In genomic region chr2:201680743-201681142, GRCh38 we compare ENCODE assay signal across 11 cellular contexts. TPM values are rescaled to one million over a fixed set of nuclear protein-coding genes. Genes with fewer than 3 reads are reported as not detected.
DNase-seq lines count a peak whose midpoint lies in the region; ATAC-seq, FAIRE-seq and TF ChIP-seq lines count a peak whose summit lies in the region.
"Had no signal": no experiment of that assay in that cellular context is flagged by ENCODE, and none has a peak within 500 bp of the region (broad histone marks: within the 10 kb centered on the region; RNA-seq: fewer than 3 reads in every experiment).

No MANE protein-coding gene starts in this region.

- ATAC-seq in activated CD8-positive, alpha-beta T cell treated with anti-CD3 and anti-CD28 coated beads for 36 hours, result no peak
- no peak for ATAC-seq in lower lobe of right lung
- ATAC-seq: T-cell had no signal

- POLR2A ChIA-PET in activated CD8-positive, alpha-beta T cell treated with anti-CD3 and anti-CD28 coated beads for 36 hours (lab: Charles Lee), result no interaction called here

- no peaks in the 10 kb centered on the region for H3K4me1 Mint-ChIP-seq in activated CD8-positive, alpha-beta T cell treated with anti-CD3 and anti-CD28 coated beads for 36 hours (ENCODE audit: low read depth)
- H3K4me1 Mint-ChIP-seq: CD8-positive, alpha-beta memory T cell; T-cell had no signal

- TF ChIP-seq POLR2A in ovary (IDR thresholded peaks at IDR 0.05), result no peak

- no peaks in the 10 kb centered on the region for H3K27me3 ChIP-seq in lower lobe of right lung (ENCODE audit: low read depth)
- no peaks in the 10 kb centered on the region for H3K27me3 ChIP-seq in ovary
- no peaks in the 10 kb centered on the region for H3K27me3 ChIP-seq in small intestine (ENCODE audit: control insufficient read depth in 2 of 2, insufficient read depth in 2 of 2, low read length in 2 of 2)

- TF ChIP-seq EP300 in ovary (IDR thresholded peaks at IDR 0.05), result no peak

- H3K9me3 Mint-ChIP-seq in activated CD8-positive, alpha-beta T cell treated with anti-CD3 and anti-CD28 coated beads for 36 hours, result no peaks in the 10 kb centered on the region
- H3K9me3 Mint-ChIP-seq: CD8-positive, alpha-beta memory T cell; T-cell had no signal

- no peak overlapping the region for H3K4me3 Mint-ChIP-seq in activated CD8-positive, alpha-beta T cell treated with anti-CD3 and anti-CD28 coated beads for 36 hours
- H3K4me3 Mint-ChIP-seq: CD8-positive, alpha-beta memory T cell; T-cell had no signal

- no peaks in the 10 kb centered on the region for H3K36me3 Mint-ChIP-seq in activated CD8-positive, alpha-beta T cell treated with anti-CD3 and anti-CD28 coated beads for 36 hours (ENCODE audit: low read depth)
- H3K36me3 Mint-ChIP-seq: CD8-positive, alpha-beta memory T cell; T-cell had no signal

- no peak overlapping the region for H3K4me3 ChIP-seq in HFF-Myc (replicated peaks; ENCODE audit: low read depth, low read length)
- H3K4me3 ChIP-seq in lower lobe of right lung, result no peak overlapping the region
- H3K4me3 ChIP-seq in ovary, result no peak overlapping the region
- no peak overlapping the region for H3K4me3 ChIP-seq in small intestine (ENCODE audit: low read depth in 1 of 2, low read length in 2 of 2)
- H3K4me3 ChIP-seq: coronary artery had no signal

- CTCF ChIA-PET in activated CD8-positive, alpha-beta T cell treated with anti-CD3 and anti-CD28 coated beads for 36 hours (lab: Charles Lee), result interaction anchor here (1.7 kb wide), 1 partner anchor 13 kb away, joined by 5 read pairs; no protein-coding TSS in a partner anchor

- H3K36me3 ChIP-seq in lower lobe of right lung (no peaks in the 10 kb centered on the region), ovary (no peaks in the 10 kb centered on the region), small intestine (ENCODE audit: control insufficient read depth in 2 of 2, insufficient read depth in 2 of 2, low read length in 2 of 2) (no peaks in the 10 kb centered on the region)

- no peaks in the 10 kb centered on the region for H3K9me3 ChIP-seq in lower lobe of right lung
- H3K9me3 ChIP-seq in ovary, result no peaks in the 10 kb centered on the region
- no peaks in the 10 kb centered on the region for H3K9me3 ChIP-seq in small intestine (ENCODE audit: control insufficient read depth, low read depth)

- H3K4me1 ChIP-seq in lower lobe of right lung (no peaks in the 10 kb centered on the region), ovary (ENCODE audit: insufficient read depth) (no peaks in the 10 kb centered on the region), small intestine (ENCODE audit: control insufficient read depth in 2 of 2, insufficient read depth in 1 of 2, low read depth in 1 of 2, low read length in 1 of 2) (no peaks in the 10 kb centered on the region)

- H3K27ac Mint-ChIP-seq in activated CD8-positive, alpha-beta T cell treated with anti-CD3 and anti-CD28 coated beads for 36 hours, result no peak overlapping the region
- H3K27ac Mint-ChIP-seq: CD8-positive, alpha-beta memory T cell; T-cell had no signal

- WGBS in ovary, 3 donors, result 35 to 44% (median 42%) methylated on average over 9 of the region's 9 CpGs
- WGBS in small intestine, 3 donors, result 49 to 70% (median 64%) methylated on average over 9 of the region's 9 CpGs

- H3K27me3 Mint-ChIP-seq in activated CD8-positive, alpha-beta T cell treated with anti-CD3 and anti-CD28 coated beads for 36 hours, result peaks cover 6% of the 10 kb centered on the region

- TF ChIP-seq CTCF in HFF-Myc (IDR thresholded peaks at IDR 0.05; ENCODE audit: low read depth, low read length, missing control alignments) (peak; percentile 60), lower lobe of right lung (IDR thresholded peaks at IDR 0.05) (peak; percentile 23), ovary (IDR thresholded peaks at IDR 0.05) (no peak)
- TF ChIP-seq CTCF in activated CD8-positive, alpha-beta T cell treated with anti-CD3 and anti-CD28 coated beads for 36 hours (IDR thresholded peaks at IDR 0.05), result peak; percentile 26

- H3K27ac ChIP-seq in lower lobe of right lung (no peak overlapping the region), ovary (no peak overlapping the region), small intestine (ENCODE audit: low read depth in 1 of 2, low read length in 1 of 2) (no peak overlapping the region)
- H3K27ac ChIP-seq: coronary artery had no signal

- intact Hi-C loops in activated CD8-positive, alpha-beta T cell treated with anti-CD3 and anti-CD28 coated beads for 36 hours (cut with micrococcal nuclease), result no loop called here
- intact Hi-C loops in lower lobe of right lung (cut with DNase I), result no loop called here
- intact Hi-C loops in ovary (cut with DNase I), result no loop called here

- FAIRE-seq in small intestine (lab: Jason Lieb, UNC), result no peak

- DNase-seq in NCI-H82 (lab: John Stamatoyannopoulos, UW) (peak; percentile 49), NCI-H82 treated with DMSO at 0.1 percent for 48 hours (lab: John Stamatoyannopoulos, UW; ENCODE audit: unreplicated experiment) (no peak), HFF-Myc (ENCODE audit: extremely low read depth, low read depth) (no peak), lower lobe of right lung (no peak), ovary (no peak), CD1c-positive myeloid dendritic cell (ENCODE audit: extremely low spot score) (no peak), small intestine (no peak)
- peak; percentile 19 for DNase-seq in activated CD8-positive, alpha-beta T cell treated with anti-CD3 and anti-CD28 coated beads for 36 hours

RNA-seq across cellular contexts. Expression of gene MPP4, which starts 17.7 kb away (rescaled TPM):
- not detected for total RNA-seq in activated CD8-positive, alpha-beta T cell treated with anti-CD3 and anti-CD28 coated beads for 36 hours
- total RNA-seq in lower lobe of right lung (0.30 TPM), ovary (under 1 TPM in 3 of 7 donors, not detected in 4; 0.10 to 0.36 (median 0.35) TPM)
- polyA plus RNA-seq in ovary (under 1 TPM in 1 of 2 donors, not detected in 1; 0.04 TPM), small intestine (under 1 TPM in 1 of 3 donors, not detected in 2; 0.04 TPM)
- total RNA-seq: CD8-positive, alpha-beta memory T cell had no signal
- polyA plus RNA-seq: CD8-positive, alpha-beta memory T cell had no signal

RNA-seq across cellular contexts. Expression of gene TMEM237, which starts 37.4 kb away (rescaled TPM):
- total RNA-seq in activated CD8-positive, alpha-beta T cell treated with anti-CD3 and anti-CD28 coated beads for 36 hours, result 10 to 100 TPM; 14.3 to 16.3 TPM
- total RNA-seq in lower lobe of right lung (13.9 TPM), ovary (10 to 100 TPM; 12.8 to 28.5 (median 24.8) TPM)
- polyA plus RNA-seq in ovary (10 to 100 TPM; 13.3 to 27.7 TPM), small intestine (1 to 10 TPM in 2 of 3 donors, under 1 TPM in 1; under 0.01 to 7.6 (median 1.4) TPM)

Comparison
In these comparisons a context has a peak if more than half of its experiments do, and no peak if none do; other contexts are left out.
1. DNase-seq: peak in NCI-H82 (single experiment) and activated CD8-positive, alpha-beta T cell treated with anti-CD3 and anti-CD28 coated beads for 36 hours (single experiment); none in NCI-H82 treated with DMSO at 0.1 percent for 48 hours (single experiment), HFF-Myc (single experiment), lower lobe of right lung (single experiment), ovary (0 of 5), CD1c-positive myeloid dendritic cell (single experiment) and small intestine (single experiment).
2. CTCF ChIP-seq: peak in HFF-Myc (single experiment), activated CD8-positive, alpha-beta T cell treated with anti-CD3 and anti-CD28 coated beads for 36 hours (single experiment) and lower lobe of right lung (single experiment); none in ovary (0 of 3).